Comparison of ENCODE assay signal across 27 cellular contexts in genomic region chr5:66284588-66285342, GRCh38.
"Had no signal": no experiment of that assay in that cellular context is flagged by ENCODE, and none has a peak within 500 bp of the region (broad histone marks: within the 10 kb centered on the region; RNA-seq: fewer than 3 reads in every experiment).

No MANE protein-coding gene starts in this region.

- H3K36me3 ChIP-seq: brain microvascular endothelial cell, cardiac muscle cell, SJCRH30 had no signal

- H3K4me3 ChIP-seq: cardiac muscle cell, K562, PC-9, SJCRH30, SK-N-MC had no signal

- ATAC-seq: K562 had no signal

- DNase-seq: activated CD4-positive, alpha-beta memory T cell treated with anti-CD3 and anti-CD28 coated beads for 36 hours; activated CD4-positive, alpha-beta T cell treated with anti-CD3 and anti-CD28 coated beads, Interleukin-2, amount 50 U/mL, for 1 hour; activated CD8-positive, alpha-beta memory T cell treated with anti-CD3 and anti-CD28 coated beads, Interleukin-2, amount 50 U/mL, for 4 hours; activated effector memory CD4-positive, alpha-beta T cell treated with Interleukin-2 at 50 U/mL for 16 hours; activated naive CD4-positive, alpha-beta T cell treated with anti-CD3 and anti-CD28 coated beads, Interleukin-2, amount 10 ng/mL, durations not matched to agents 7 days and 5 days; activated naive CD8-positive, alpha-beta T cell treated with anti-CD3 and anti-CD28 coated beads, Interleukin-2, amount 50 U/mL, for 24 hours; activated T-cell treated with anti-CD3 and anti-CD28 coated beads for 4 hours; activated T-cell treated with anti-CD3 and anti-CD28 coated beads, Interleukin-2, amount 50 U/mL, for 4 hours; anterior cingulate cortex; brain microvascular endothelial cell; NCI-H1105; NCI-H1417 treated with DMSO at 0.1 percent for 48 hours; NCI-H187 treated with DMSO at 0.1 percent for 48 hours; NCI-H2081 treated with DMSO at 0.1 percent for 48 hours; NCI-H226; NCI-H446 treated with DMSO at 0.1 percent for 48 hours; NCI-H524 treated with DMSO at 0.1 percent for 48 hours; PC-9; SHP77; SJCRH30; T1000 had no signal

- H3K27me3 ChIP-seq: brain microvascular endothelial cell, cardiac muscle cell, SJCRH30 had no signal

- H2AFZ ChIP-seq: PC-9 had no signal

- FAIRE-seq: K562, RCC 7860, TTC549 had no signal

- H3K27ac ChIP-seq: brain microvascular endothelial cell, cardiac muscle cell, PC-9, RWPE1, SJCRH30, SK-N-MC had no signal

- H3K4me2 ChIP-seq: PC-9 had no signal

- H3K4me1 ChIP-seq: SJCRH30 had no signal
